Comparison of ENCODE assay signal across 8 cellular contexts in the genomic region with DNA sequence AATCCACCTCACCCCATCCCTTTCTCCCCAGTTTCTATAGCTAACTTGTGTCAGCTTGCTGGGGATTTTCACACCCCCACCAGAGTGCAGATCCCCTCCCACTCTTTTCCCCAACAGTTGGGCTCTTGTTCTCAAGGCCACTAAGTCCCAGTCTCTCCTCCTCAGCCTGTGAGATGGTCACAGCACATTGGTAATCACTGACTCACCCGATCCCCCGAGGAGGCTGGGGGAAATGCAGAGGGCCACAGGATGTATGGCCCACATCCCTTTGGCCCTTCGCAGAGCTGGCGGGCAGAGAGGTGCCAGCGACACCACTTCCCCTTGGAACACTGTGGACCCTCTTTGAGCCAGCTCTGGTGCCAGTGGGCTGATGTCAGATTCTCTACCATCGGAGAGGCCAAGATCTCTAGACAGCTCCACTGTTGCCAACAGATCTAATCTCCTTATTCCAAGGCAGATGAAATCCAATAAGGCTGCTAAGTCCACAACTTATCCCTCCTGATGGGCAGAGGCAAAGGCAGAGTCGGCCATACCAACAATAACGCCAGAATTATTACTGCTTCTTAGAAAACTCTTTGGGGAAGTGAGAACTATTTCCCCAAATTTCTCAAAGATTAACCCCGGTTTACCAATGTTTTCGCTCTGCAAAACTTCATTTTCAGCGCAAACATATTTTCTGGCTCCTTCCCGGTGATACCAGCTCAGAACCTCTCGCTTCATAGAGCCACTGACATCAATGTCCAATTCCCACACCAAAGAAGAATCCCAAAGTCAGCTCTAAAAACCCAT. TPM values are rescaled to one million over a fixed set of nuclear protein-coding genes. Genes with fewer than 3 reads are reported as not detected.
A peak's percentile ranks its signal among the peaks of the same experiment; 100 is the strongest.
DNase-seq lines count a peak whose midpoint lies in the region; ATAC-seq and TF ChIP-seq lines count a peak whose summit lies in the region.

No MANE protein-coding gene starts in this region.

- no peaks in the 10 kb centered on the region for H3K9me3 ChIP-seq in spleen

- H3K27me3 ChIP-seq in spleen (replicated peaks in 1 of 7) = peaks cover 0 to 9% (median 0%) of the 10 kb centered on the region in 7 donors

- H3K27ac Mint-ChIP-seq in immature natural killer cell = peak overlapping the region; percentile 68 to 95 (median 88)

- TF ChIP-seq CTCF in NB4 (IDR thresholded peaks at IDR 0.05; ENCODE audit: low read depth, low read length) = no peak
- TF ChIP-seq CTCF in spleen (IDR thresholded peaks at IDR 0.05 in 8 of 11, conservative IDR thresholded peaks at IDR 0.05 in 3 of 11) = no peak

- H3K4me1 ChIP-seq in spleen = peaks cover 32 to 71% (median 61%) of the 10 kb centered on the region in 6 donors

- no peaks in the 10 kb centered on the region for H3K9me3 Mint-ChIP-seq in immature natural killer cell

- TF ChIP-seq POLR2A in GM10847 (IDR thresholded peaks at IDR 0.05; ENCODE audit: extremely low read depth, insufficient read length) = peak; percentile 44
- no peak for TF ChIP-seq POLR2A in NB4 (IDR thresholded peaks at IDR 0.05; ENCODE audit: extremely low read depth, insufficient read length)
- no peak for TF ChIP-seq POLR2A in spleen (IDR thresholded peaks at IDR 0.05)

- no peaks in the 10 kb centered on the region for H3K36me3 ChIP-seq in spleen

- peaks cover 52 to 60% of the 10 kb centered on the region in 2 donors for H3K4me1 Mint-ChIP-seq in immature natural killer cell

- DNase-seq in NB4 (ENCODE audit: low read depth) (peak; percentile 83), astrocyte of the hippocampus (ENCODE audit: low read depth, low spot score) (peak; percentile 80), immature natural killer cell (peak; percentile 20 to 28 (median 24)), spleen (peak; percentile 79), NCI-H2227 treated with DMSO at 0.1 percent for 48 hours (lab: John Stamatoyannopoulos, UW) (no peak)

- peak overlapping the region; percentile 85 to 97 (median 90) for H3K4me3 Mint-ChIP-seq in immature natural killer cell

- intact Hi-C loops in spleen (cut with DNase I; ENCODE audit: low total_unique reads) = no loop called here

- 21 to 34% (median 23%) methylated on average over 11 to 13 of the region's 13 CpGs for WGBS in spleen, 5 donors

- H3K27ac ChIP-seq in spleen = peak overlapping the region; percentile 13 to 95 (median 92)

- H3K36me3 Mint-ChIP-seq in immature natural killer cell = no peaks in the 10 kb centered on the region

- H3K4me3 ChIP-seq in NB4 (ENCODE audit: low read depth, low read length) (peak overlapping the region; percentile 55), spleen (peak overlapping the region; percentile 55 to 95 (median 78))

- ATAC-seq in HG02852 (IDR thresholded peaks at IDR 0.05; ENCODE audit: unreplicated experiment) (no peak), HG03520 (IDR thresholded peaks at IDR 0.05; ENCODE audit: unreplicated experiment) (no peak)

- H3K27me3 Mint-ChIP-seq in immature natural killer cell (ENCODE audit: low read depth in 3 of 3) = peaks cover 0 to 14% (median 13%) of the 10 kb centered on the region in 3 donors

RNA-seq across cellular contexts. Expression of a gene that starts 1.5 kb away (rescaled TPM):
- polyA plus RNA-seq in immature natural killer cell (10 to 100 TPM; 11.0 to 22.7 (median 12.6) TPM), spleen (10 to 100 TPM in 1 of 3 donors, 1 to 10 TPM in 2; 8.6 to 13.0 (median 9.9) TPM)
- 10 to 100 TPM; 26.4 to 46.9 (median 37.0) TPM for total RNA-seq in spleen

RNA-seq across cellular contexts. Expression of a gene that starts 35.7 kb away (rescaled TPM):
- polyA plus RNA-seq in immature natural killer cell (1,000 to 10,000 TPM in 2 of 3 donors, 100 to 1,000 TPM in 1; 982 to 1,961 (median 1,202) TPM), spleen (100 to 1,000 TPM; 100 to 130 (median 106) TPM)
- 100 to 1,000 TPM; 338 to 437 (median 396) TPM for total RNA-seq in spleen

Comparison
In these comparisons a context has a peak if more than half of its experiments do, and no peak if none do; other contexts are left out.
1. RNA of a gene that starts 35.7 kb away (polyA plus RNA-seq): 982 to 1,961 TPM in immature natural killer cell; 100 to 130 TPM in spleen; every median in the first group is over 4 times any median in the second.